2 cellular contexts compared by ENCODE assay signal in the genomic region with DNA sequence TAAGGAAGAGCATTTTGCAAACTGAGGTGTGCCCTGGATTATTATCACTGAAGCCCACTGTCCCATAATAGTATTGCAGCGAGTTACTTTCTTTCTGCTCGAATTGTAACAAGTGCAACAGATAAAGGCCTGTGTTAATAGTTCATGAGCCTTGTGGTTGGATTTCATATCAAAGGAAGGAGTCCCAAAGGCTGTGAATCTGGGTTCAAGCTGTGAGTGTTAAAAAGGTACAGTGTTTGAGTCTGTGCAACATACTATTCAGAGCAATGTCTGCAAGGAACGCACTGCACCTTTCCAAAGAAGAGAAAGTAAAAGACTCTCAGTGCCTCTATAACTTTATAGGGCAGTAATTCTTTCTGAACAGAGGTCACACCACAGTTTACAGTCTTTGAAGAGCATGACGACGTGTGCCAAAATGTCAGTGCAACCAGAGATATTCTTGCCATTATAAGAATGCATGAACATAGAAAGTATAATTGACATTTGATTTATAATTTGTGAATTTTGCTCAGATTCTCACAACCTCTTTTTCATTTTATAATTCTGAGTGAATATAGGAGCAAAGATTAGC.
TF ChIP-seq lines count a peak whose summit lies in the region.

No MANE protein-coding gene starts in this region.

TF ChIP-seq in GM23338, 12 proteins besides CTCF, POLR2A, EP300 and RAD21:
- TF ChIP-seq ZNF331 (CRISPR knock-in tag; IDR thresholded peaks at IDR 0.05; ENCODE audit: low read depth) (no peak), POLR2AphosphoS5 (IDR thresholded peaks at IDR 0.05; ENCODE audit: low read depth) (no peak), EZH2phosphoT487 (IDR thresholded peaks at IDR 0.05; ENCODE audit: unreplicated experiment) (no peak), CREB1 (CRISPR knock-in tag; IDR thresholded peaks at IDR 0.05; ENCODE audit: low read depth) (no peak), NANOG (IDR thresholded peaks at IDR 0.05; ENCODE audit: borderline replicate concordance) (no peak), JUNB (IDR thresholded peaks at IDR 0.05; ENCODE audit: unreplicated experiment) (no peak), EZH2 (IDR thresholded peaks at IDR 0.05; ENCODE audit: low read depth, unreplicated experiment) (no peak)
- TF ChIP-seq, protein P1, sequence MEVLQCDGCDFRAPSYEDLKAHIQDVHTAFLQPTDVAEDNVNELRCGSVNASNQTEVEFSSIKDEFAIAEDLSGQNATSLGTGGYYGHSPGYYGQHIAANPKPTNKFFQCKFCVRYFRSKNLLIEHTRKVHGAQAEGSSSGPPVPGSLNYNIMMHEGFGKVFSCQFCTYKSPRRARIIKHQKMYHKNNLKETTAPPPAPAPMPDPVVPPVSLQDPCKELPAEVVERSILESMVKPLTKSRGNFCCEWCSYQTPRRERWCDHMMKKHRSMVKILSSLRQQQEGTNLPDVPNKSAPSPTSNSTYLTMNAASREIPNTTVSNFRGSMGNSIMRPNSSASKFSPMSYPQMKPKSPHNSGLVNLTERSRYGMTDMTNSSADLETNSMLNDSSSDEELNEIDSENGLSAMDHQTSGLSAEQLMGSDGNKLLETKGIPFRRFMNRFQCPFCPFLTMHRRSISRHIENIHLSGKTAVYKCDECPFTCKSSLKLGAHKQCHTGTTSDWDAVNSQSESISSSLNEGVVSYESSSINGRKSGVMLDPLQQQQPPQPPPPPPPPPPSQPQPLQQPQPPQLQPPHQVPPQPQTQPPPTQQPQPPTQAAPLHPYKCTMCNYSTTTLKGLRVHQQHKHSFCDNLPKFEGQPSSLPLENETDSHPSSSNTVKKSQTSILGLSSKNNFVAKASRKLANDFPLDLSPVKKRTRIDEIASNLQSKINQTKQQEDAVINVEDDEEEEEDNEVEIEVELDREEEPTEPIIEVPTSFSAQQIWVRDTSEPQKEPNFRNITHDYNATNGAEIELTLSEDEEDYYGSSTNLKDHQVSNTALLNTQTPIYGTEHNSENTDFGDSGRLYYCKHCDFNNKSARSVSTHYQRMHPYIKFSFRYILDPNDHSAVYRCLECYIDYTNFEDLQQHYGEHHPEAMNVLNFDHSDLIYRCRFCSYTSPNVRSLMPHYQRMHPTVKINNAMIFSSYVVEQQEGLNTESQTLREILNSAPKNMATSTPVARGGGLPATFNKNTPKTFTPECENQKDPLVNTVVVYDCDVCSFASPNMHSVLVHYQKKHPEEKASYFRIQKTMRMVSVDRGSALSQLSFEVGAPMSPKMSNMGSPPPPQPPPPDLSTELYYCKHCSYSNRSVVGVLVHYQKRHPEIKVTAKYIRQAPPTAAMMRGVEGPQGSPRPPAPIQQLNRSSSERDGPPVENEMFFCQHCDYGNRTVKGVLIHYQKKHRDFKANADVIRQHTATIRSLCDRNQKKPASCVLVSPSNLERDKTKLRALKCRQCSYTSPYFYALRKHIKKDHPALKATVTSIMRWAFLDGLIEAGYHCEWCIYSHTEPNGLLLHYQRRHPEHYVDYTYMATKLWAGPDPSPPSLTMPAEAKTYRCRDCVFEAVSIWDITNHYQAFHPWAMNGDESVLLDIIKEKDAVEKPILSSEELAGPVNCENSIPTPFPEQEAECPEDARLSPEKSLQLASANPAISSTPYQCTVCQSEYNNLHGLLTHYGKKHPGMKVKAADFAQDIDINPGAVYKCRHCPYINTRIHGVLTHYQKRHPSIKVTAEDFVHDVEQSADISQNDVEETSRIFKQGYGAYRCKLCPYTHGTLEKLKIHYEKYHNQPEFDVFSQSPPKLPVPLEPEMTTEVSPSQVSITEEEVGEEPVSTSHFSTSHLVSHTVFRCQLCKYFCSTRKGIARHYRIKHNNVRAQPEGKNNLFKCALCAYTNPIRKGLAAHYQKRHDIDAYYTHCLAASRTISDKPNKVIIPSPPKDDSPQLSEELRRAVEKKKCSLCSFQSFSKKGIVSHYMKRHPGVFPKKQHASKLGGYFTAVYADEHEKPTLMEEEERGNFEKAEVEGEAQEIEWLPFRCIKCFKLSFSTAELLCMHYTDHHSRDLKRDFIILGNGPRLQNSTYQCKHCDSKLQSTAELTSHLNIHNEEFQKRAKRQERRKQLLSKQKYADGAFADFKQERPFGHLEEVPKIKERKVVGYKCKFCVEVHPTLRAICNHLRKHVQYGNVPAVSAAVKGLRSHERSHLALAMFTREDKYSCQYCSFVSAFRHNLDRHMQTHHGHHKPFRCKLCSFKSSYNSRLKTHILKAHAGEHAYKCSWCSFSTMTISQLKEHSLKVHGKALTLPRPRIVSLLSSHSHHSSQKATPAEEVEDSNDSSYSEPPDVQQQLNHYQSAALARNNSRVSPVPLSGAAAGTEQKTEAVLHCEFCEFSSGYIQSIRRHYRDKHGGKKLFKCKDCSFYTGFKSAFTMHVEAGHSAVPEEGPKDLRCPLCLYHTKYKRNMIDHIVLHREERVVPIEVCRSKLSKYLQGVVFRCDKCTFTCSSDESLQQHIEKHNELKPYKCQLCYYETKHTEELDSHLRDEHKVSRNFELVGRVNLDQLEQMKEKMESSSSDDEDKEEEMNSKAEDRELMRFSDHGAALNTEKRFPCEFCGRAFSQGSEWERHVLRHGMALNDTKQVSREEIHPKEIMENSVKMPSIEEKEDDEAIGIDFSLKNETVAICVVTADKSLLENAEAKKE (CRISPR knock-in tag; IDR thresholded peaks at IDR 0.05): no peak
- TF ChIP-seq, protein P2, sequence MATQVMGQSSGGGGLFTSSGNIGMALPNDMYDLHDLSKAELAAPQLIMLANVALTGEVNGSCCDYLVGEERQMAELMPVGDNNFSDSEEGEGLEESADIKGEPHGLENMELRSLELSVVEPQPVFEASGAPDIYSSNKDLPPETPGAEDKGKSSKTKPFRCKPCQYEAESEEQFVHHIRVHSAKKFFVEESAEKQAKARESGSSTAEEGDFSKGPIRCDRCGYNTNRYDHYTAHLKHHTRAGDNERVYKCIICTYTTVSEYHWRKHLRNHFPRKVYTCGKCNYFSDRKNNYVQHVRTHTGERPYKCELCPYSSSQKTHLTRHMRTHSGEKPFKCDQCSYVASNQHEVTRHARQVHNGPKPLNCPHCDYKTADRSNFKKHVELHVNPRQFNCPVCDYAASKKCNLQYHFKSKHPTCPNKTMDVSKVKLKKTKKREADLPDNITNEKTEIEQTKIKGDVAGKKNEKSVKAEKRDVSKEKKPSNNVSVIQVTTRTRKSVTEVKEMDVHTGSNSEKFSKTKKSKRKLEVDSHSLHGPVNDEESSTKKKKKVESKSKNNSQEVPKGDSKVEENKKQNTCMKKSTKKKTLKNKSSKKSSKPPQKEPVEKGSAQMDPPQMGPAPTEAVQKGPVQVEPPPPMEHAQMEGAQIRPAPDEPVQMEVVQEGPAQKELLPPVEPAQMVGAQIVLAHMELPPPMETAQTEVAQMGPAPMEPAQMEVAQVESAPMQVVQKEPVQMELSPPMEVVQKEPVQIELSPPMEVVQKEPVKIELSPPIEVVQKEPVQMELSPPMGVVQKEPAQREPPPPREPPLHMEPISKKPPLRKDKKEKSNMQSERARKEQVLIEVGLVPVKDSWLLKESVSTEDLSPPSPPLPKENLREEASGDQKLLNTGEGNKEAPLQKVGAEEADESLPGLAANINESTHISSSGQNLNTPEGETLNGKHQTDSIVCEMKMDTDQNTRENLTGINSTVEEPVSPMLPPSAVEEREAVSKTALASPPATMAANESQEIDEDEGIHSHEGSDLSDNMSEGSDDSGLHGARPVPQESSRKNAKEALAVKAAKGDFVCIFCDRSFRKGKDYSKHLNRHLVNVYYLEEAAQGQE (IDR thresholded peaks at IDR 0.05; ENCODE audit: unreplicated experiment): no peak

TF ChIP-seq in H1, 55 proteins besides CTCF, POLR2A, EP300 and RAD21:
- no peak for TF ChIP-seq TEAD4 (IDR thresholded peaks at IDR 0.05; ENCODE audit: low read depth, low read length)
- no peak for TF ChIP-seq SP1 (IDR thresholded peaks at IDR 0.05; ENCODE audit: low read depth, low read length)
- TF ChIP-seq TAF7 (optimal IDR thresholded peaks at IDR 0.05; ENCODE audit: borderline replicate concordance, low read depth, low read length): no peak
- no peak for TF ChIP-seq SIX5 (IDR thresholded peaks at IDR 0.05; ENCODE audit: low read depth, low read length)
- TF ChIP-seq JUND (IDR thresholded peaks at IDR 0.05; ENCODE audit: low read length): no peak
- TF ChIP-seq POLR2AphosphoS5 (IDR thresholded peaks at IDR 0.05; ENCODE audit: low read depth, low read length): no peak
- TF ChIP-seq RFX5 (IDR thresholded peaks at IDR 0.05; ENCODE audit: borderline replicate concordance, low read depth, low read length): no peak
- TF ChIP-seq, protein P3, sequence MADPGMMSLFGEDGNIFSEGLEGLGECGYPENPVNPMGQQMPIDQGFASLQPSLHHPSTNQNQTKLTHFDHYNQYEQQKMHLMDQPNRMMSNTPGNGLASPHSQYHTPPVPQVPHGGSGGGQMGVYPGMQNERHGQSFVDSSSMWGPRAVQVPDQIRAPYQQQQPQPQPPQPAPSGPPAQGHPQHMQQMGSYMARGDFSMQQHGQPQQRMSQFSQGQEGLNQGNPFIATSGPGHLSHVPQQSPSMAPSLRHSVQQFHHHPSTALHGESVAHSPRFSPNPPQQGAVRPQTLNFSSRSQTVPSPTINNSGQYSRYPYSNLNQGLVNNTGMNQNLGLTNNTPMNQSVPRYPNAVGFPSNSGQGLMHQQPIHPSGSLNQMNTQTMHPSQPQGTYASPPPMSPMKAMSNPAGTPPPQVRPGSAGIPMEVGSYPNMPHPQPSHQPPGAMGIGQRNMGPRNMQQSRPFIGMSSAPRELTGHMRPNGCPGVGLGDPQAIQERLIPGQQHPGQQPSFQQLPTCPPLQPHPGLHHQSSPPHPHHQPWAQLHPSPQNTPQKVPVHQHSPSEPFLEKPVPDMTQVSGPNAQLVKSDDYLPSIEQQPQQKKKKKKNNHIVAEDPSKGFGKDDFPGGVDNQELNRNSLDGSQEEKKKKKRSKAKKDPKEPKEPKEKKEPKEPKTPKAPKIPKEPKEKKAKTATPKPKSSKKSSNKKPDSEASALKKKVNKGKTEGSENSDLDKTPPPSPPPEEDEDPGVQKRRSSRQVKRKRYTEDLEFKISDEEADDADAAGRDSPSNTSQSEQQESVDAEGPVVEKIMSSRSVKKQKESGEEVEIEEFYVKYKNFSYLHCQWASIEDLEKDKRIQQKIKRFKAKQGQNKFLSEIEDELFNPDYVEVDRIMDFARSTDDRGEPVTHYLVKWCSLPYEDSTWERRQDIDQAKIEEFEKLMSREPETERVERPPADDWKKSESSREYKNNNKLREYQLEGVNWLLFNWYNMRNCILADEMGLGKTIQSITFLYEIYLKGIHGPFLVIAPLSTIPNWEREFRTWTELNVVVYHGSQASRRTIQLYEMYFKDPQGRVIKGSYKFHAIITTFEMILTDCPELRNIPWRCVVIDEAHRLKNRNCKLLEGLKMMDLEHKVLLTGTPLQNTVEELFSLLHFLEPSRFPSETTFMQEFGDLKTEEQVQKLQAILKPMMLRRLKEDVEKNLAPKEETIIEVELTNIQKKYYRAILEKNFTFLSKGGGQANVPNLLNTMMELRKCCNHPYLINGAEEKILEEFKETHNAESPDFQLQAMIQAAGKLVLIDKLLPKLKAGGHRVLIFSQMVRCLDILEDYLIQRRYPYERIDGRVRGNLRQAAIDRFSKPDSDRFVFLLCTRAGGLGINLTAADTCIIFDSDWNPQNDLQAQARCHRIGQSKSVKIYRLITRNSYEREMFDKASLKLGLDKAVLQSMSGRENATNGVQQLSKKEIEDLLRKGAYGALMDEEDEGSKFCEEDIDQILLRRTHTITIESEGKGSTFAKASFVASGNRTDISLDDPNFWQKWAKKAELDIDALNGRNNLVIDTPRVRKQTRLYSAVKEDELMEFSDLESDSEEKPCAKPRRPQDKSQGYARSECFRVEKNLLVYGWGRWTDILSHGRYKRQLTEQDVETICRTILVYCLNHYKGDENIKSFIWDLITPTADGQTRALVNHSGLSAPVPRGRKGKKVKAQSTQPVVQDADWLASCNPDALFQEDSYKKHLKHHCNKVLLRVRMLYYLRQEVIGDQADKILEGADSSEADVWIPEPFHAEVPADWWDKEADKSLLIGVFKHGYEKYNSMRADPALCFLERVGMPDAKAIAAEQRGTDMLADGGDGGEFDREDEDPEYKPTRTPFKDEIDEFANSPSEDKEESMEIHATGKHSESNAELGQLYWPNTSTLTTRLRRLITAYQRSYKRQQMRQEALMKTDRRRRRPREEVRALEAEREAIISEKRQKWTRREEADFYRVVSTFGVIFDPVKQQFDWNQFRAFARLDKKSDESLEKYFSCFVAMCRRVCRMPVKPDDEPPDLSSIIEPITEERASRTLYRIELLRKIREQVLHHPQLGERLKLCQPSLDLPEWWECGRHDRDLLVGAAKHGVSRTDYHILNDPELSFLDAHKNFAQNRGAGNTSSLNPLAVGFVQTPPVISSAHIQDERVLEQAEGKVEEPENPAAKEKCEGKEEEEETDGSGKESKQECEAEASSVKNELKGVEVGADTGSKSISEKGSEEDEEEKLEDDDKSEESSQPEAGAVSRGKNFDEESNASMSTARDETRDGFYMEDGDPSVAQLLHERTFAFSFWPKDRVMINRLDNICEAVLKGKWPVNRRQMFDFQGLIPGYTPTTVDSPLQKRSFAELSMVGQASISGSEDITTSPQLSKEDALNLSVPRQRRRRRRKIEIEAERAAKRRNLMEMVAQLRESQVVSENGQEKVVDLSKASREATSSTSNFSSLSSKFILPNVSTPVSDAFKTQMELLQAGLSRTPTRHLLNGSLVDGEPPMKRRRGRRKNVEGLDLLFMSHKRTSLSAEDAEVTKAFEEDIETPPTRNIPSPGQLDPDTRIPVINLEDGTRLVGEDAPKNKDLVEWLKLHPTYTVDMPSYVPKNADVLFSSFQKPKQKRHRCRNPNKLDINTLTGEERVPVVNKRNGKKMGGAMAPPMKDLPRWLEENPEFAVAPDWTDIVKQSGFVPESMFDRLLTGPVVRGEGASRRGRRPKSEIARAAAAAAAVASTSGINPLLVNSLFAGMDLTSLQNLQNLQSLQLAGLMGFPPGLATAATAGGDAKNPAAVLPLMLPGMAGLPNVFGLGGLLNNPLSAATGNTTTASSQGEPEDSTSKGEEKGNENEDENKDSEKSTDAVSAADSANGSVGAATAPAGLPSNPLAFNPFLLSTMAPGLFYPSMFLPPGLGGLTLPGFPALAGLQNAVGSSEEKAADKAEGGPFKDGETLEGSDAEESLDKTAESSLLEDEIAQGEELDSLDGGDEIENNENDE (IDR thresholded peaks at IDR 0.05; ENCODE audit: insufficient replicate concordance, low read length): no peak
- TF ChIP-seq CBX8 (IDR thresholded peaks at IDR 0.05; ENCODE audit: borderline replicate concordance, low read depth, low read length): no peak
- TF ChIP-seq CHD1 (IDR thresholded peaks at IDR 0.05; ENCODE audit: low read depth, low read length): no peak
- no peak for TF ChIP-seq GTF2F1 (IDR thresholded peaks at IDR 0.05; ENCODE audit: borderline replicate concordance, low read depth, low read length)
TF ChIP-seq in H1: peak in this region for 0.
